Comparison of ENCODE assay signal across 8 cellular contexts in the genomic region with DNA sequence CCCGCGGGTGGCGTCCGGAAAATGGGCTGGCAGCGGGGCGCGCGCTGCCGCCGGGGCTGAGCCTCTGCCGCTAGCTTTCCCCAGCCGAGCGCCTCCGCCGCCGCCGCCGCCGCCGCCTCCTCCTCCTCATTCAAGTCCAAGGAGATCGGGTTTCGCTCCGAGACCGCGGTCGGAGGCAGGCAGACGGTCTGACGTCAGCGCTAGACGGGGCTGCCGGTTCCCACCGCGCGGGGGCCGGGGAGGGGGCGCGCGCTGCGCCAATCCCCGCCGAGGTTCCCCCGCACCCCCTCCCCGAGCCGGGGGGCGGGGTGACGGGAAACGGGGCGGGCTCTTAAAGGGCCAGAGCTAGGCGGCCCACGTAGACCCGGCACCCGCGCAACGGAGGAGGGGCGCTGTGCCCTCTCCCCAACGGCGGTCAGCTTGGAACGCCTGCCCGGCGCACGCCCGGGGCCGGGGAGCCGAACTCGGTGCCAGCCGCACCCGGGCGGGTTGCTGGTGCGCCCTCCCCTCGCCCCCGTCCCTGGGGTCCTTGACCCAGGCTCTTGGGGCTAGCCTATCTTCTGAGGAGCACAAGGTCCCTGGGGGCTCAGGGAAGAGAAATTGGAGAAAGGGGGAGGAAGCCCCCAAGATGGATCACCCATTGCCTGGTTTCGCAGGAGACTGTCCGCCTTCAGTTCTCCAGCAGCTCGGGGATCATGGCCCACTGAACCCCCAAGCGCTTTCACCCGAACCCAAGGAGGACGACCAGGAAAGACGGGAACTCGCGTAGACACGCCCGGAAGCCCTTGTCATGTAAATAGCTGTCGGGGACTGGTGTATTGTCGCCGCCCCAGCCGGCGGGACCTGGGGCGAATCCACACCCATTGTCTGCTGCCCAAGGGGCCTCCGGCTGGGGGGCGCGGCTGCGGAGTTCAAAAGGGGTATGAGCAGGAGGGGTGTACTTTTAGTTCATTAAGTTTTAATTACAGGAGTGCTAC. TPM values are rescaled to one million over a fixed set of nuclear protein-coding genes. Genes with fewer than 3 reads are reported as not detected.
DNase-seq lines count a peak whose midpoint lies in the region; ATAC-seq lines count a peak whose summit lies in the region.

A gene with protein sequence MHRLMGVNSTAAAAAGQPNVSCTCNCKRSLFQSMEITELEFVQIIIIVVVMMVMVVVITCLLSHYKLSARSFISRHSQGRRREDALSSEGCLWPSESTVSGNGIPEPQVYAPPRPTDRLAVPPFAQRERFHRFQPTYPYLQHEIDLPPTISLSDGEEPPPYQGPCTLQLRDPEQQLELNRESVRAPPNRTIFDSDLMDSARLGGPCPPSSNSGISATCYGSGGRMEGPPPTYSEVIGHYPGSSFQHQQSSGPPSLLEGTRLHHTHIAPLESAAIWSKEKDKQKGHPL (minus strand): TSS at position 193 of the 977 bp plus-strand sequence. CDS start 433 bp downstream, outside the sequence.

- no peaks in the 10 kb centered on the region for H3K9me3 Mint-ChIP-seq in activated naive CD8-positive, alpha-beta T cell (ENCODE audit: low read depth)

- H3K4me1 Mint-ChIP-seq in activated naive CD8-positive, alpha-beta T cell (ENCODE audit: low read depth): peaks cover 35% of the 10 kb centered on the region

- peak within 1 kb of the TSS; percentile 81 for H3K27ac ChIP-seq in substantia nigra (ENCODE audit: low read depth, low read length, poor library complexity, severe bottlenecking)

- peak within 1 kb of the TSS; percentile 85 for H3K27ac Mint-ChIP-seq in activated naive CD8-positive, alpha-beta T cell

- peak; percentile 62 for DNase-seq in DMS114 treated with DMSO at 0.1 percent for 48 hours (lab: John Stamatoyannopoulos, UW; ENCODE audit: unreplicated experiment)
- DNase-seq in LoVo (ENCODE audit: low spot score): peak; percentile 92
- DNase-seq in SK-N-DZ (ENCODE audit: low spot score): peak; percentile 97
- peak; percentile 98 for DNase-seq in glomerular visceral epithelial cell (ENCODE audit: extremely low spot score)
- DNase-seq in nucleus accumbens (lab: John Stamatoyannopoulos, UW): peak in 55 of 56 donors; percentile 45 to 93 (median 82)
- DNase-seq in substantia nigra (lab: John Stamatoyannopoulos, UW): peak; percentile 38 to 93 (median 80)

- H3K27me3 Mint-ChIP-seq in activated naive CD8-positive, alpha-beta T cell: no peaks in the 10 kb centered on the region

- peak within 1 kb of the TSS; percentile 94 for H3K4me3 Mint-ChIP-seq in activated naive CD8-positive, alpha-beta T cell

- ATAC-seq in GM21825 (IDR thresholded peaks at IDR 0.05; ENCODE audit: unreplicated experiment): peak; percentile 66

- H3K36me3 Mint-ChIP-seq in activated naive CD8-positive, alpha-beta T cell: no peaks in the 10 kb centered on the region

RNA-seq across cellular contexts. Expression of the gene that starts here (rescaled TPM):
- polyA plus RNA-seq in SK-N-DZ (2014; cell fraction: cytosol; rRNA removed): 3.4 and 3.7 TPM in 2 replicates
- 3.1 and 6.3 TPM in 2 replicates for polyA plus RNA-seq in SK-N-DZ (2014; cell fraction: nucleus; rRNA removed)

Comparison
In these comparisons a context has a peak if more than half of its experiments do, and no peak if none do; other contexts are left out.
1. Peak in every context shown above with its lines: DNase-seq, ATAC-seq and H3K27ac ChIP-seq.